Comparison of ENCODE assay signal across 24 cellular contexts in genomic region chr15:58699769-58700168, GRCh38. TPM values are rescaled to one million over a fixed set of nuclear protein-coding genes. Genes with fewer than 3 reads are reported as not detected.
A peak's percentile ranks its signal among the peaks of the same experiment; 100 is the strongest.
DNase-seq lines count a peak whose midpoint lies in the region; ATAC-seq, FAIRE-seq and TF ChIP-seq lines count a peak whose summit lies in the region.
"Had no signal": no experiment of that assay in that cellular context is flagged by ENCODE, and none has a peak within 500 bp of the region (broad histone marks: within the 10 kb centered on the region; RNA-seq: fewer than 3 reads in every experiment).

No MANE protein-coding gene starts in this region.

- peak overlapping the region; percentile 5 for H3K27ac Mint-ChIP-seq in T-helper 17 cell
- peak overlapping the region in 1 of 2 donors; percentile 88 for H3K27ac Mint-ChIP-seq in effector memory CD8-positive, alpha-beta T cell
- H3K27ac Mint-ChIP-seq: neural progenitor cell had no signal

- in situ Hi-C loops in HepG2 (cut with HindIII; ENCODE audit: extremely low pct_ligation_motif_present, low pct_unique_long_range_greater_than_20kb): no loop called here

- H3K27me3 ChIP-seq in HepG2 (ENCODE audit: control insufficient read depth in 1 of 2, insufficient read depth in 2 of 2, low read length in 2 of 2) (no peaks in the 10 kb centered on the region), right lobe of liver (no peaks in the 10 kb centered on the region)
- H3K27me3 ChIP-seq: gastroesophageal sphincter, neural progenitor cell, testis, vagina had no signal

- peaks cover 8% of the 10 kb centered on the region for H3K36me3 Mint-ChIP-seq in T-helper 17 cell (ENCODE audit: low read depth)
- peaks cover 13% of the 10 kb centered on the region for H3K36me3 Mint-ChIP-seq in effector memory CD8-positive, alpha-beta T cell (ENCODE audit: insufficient read depth)

- H3K27me3 Mint-ChIP-seq in T-helper 17 cell: no peaks in the 10 kb centered on the region
- H3K27me3 Mint-ChIP-seq in effector memory CD8-positive, alpha-beta T cell: no peaks in the 10 kb centered on the region

- 97% methylated on average over 2 of the region's 2 CpGs for WGBS in HepG2 (ENCODE audit: low lambda C conversion rate)
- WGBS in right lobe of liver (ENCODE audit: insufficient coverage, low coverage, low lambda C conversion rate, missing lambda C conversion rate): 93% methylated on average over 2 of the region's 2 CpGs

- no peak overlapping the region for H3K9ac ChIP-seq in HepG2 (ENCODE audit: insufficient read depth, low read depth, low read length)
- H3K9ac ChIP-seq: neural progenitor cell, SK-N-SH had no signal

- H3K27ac ChIP-seq in HepG2 (ENCODE audit: extremely low read length, insufficient read depth, low read length) (no peak overlapping the region), right lobe of liver (no peak overlapping the region), coronary artery (no peak overlapping the region)
- H3K27ac ChIP-seq: gastroesophageal sphincter, neural progenitor cell, prostate gland, testis, vagina had no signal

- 0 out of 2 replicates have a peak, but pooled peaks cover 6% of the 10 kb centered on the region for H3K4me1 ChIP-seq in HepG2 (ENCODE audit: insufficient read depth, low read length)
- no peaks in the 10 kb centered on the region for H3K4me1 ChIP-seq in right lobe of liver
- H3K4me1 ChIP-seq: prostate gland, testis, vagina had no signal

- H3K4me3 Mint-ChIP-seq in T-helper 17 cell: no peak overlapping the region
- peak overlapping the region; percentile 19 to 56 for H3K4me3 Mint-ChIP-seq in effector memory CD8-positive, alpha-beta T cell
- H3K4me3 Mint-ChIP-seq: neural progenitor cell had no signal

- ATAC-seq in HepG2 (no peak), right lobe of liver (no peak), T-helper 17 cell (no peak), GM18517 (IDR thresholded peaks at IDR 0.05; ENCODE audit: unreplicated experiment) (no peak)
- ATAC-seq in effector memory CD8-positive, alpha-beta T cell (replicated peaks): no peak
- ATAC-seq: gastroesophageal sphincter, HCT116 had no signal

- no peak overlapping the region for H2AFZ ChIP-seq in HepG2 (ENCODE audit: low read length)
- H2AFZ ChIP-seq: neural progenitor cell had no signal

- H3K36me3 ChIP-seq in HepG2 (replicated peaks in 1 of 2; ENCODE audit: control insufficient read depth in 1 of 2, insufficient read depth in 2 of 2, low read length in 2 of 2) (peaks cover 2 to 10% of the 10 kb centered on the region in 2 experiments; a peak in 2 of 5 replicates), right lobe of liver (peaks cover 0 to 4% (median 0%) of the 10 kb centered on the region in 4 donors)
- H3K36me3 ChIP-seq: prostate gland, vagina had no signal

- intact Hi-C loops in HepG2 (cut with micrococcal nuclease; ENCODE audit: unreplicated experiment) (no loop called here), right lobe of liver (cut with DNase I) (no loop called here)

- TF ChIP-seq EP300 in HepG2 (IDR thresholded peaks at IDR 0.05; ENCODE audit: low read depth in 2 of 2, low read length in 2 of 2) (no peak), HepG2 (CRISPR knock-in tag; IDR thresholded peaks at IDR 0.05; ENCODE audit: borderline replicate concordance) (no peak)

- POLR2A ChIA-PET in HepG2 (lab: Yijun Ruan, JAX): no interaction called here

- BruUV-seq in HepG2 (replicated peaks; lab: Mats Ljungman, UMichigan): no TSS peak

- peaks cover 8% of the 10 kb centered on the region for H3K9me3 ChIP-seq in HepG2 (ENCODE audit: low read length)
- H3K9me3 ChIP-seq in right lobe of liver: no peaks in the 10 kb centered on the region
- H3K9me3 ChIP-seq in T-helper 17 cell (ENCODE audit: control insufficient read depth, low read length, poor library complexity, severe bottlenecking): no peaks in the 10 kb centered on the region
- H3K9me3 ChIP-seq: prostate gland, testis, vagina had no signal

- TF ChIP-seq POLR2A in HepG2 (IDR thresholded peaks at IDR 0.05; ENCODE audit: insufficient read depth in 1 of 2, low read depth in 2 of 2, low read length in 2 of 2): no peak
- TF ChIP-seq POLR2A in right lobe of liver (IDR thresholded peaks at IDR 0.05): no peak

- peaks cover 5 to 14% of the 10 kb centered on the region in 2 donors for H3K9me3 Mint-ChIP-seq in effector memory CD8-positive, alpha-beta T cell

- H3K79me2 ChIP-seq in HepG2 (ENCODE audit: insufficient read depth, low read length): peaks cover 74% of the 10 kb centered on the region

- H3K4me3 ChIP-seq in HepG2 (replicated peaks in 1 of 3; ENCODE audit: insufficient read depth in 1 of 3, low read depth in 2 of 3, low read length in 3 of 3) (no peak overlapping the region), right lobe of liver (no peak overlapping the region), coronary artery (no peak overlapping the region)
- H3K4me3 ChIP-seq: gastroesophageal sphincter, neural progenitor cell, prostate gland, testis, vagina had no signal

- no peak for FAIRE-seq in HepG2 (lab: Jason Lieb, UNC)
- FAIRE-seq: GM12891, islet of Langerhans had no signal

- CTCF ChIA-PET in HepG2 (lab: Yijun Ruan, JAX; ENCODE audit: low intra/inter-chr PET ratio, low total read pairs): no interaction called here

- H4K20me1 ChIP-seq in HepG2 (ENCODE audit: insufficient read depth, low read length): 0 out of 2 replicates have a peak, but pooled peaks cover 10% of the 10 kb centered on the region

- TF ChIP-seq CTCF in HepG2 (CRISPR knock-in tag; IDR thresholded peaks at IDR 0.05) (no peak), right lobe of liver (IDR thresholded peaks at IDR 0.05) (no peak), coronary artery (IDR thresholded peaks at IDR 0.05) (no peak)

- no peak overlapping the region for H3K4me2 ChIP-seq in HepG2 (ENCODE audit: low read depth, low read length)
- H3K4me2 ChIP-seq: neural progenitor cell, SK-N-SH had no signal

- no peak for TF ChIP-seq RAD21 in HepG2 (CRISPR knock-in tag; IDR thresholded peaks at IDR 0.05)

- peaks cover 33% of the 10 kb centered on the region for H3K4me1 Mint-ChIP-seq in T-helper 17 cell
- H3K4me1 Mint-ChIP-seq in effector memory CD8-positive, alpha-beta T cell (ENCODE audit: low read depth in 2 of 2): peaks cover 52 to 82% of the 10 kb centered on the region in 2 donors
- H3K4me1 Mint-ChIP-seq: neural progenitor cell had no signal

- DNase-seq in HepG2 (ENCODE audit: low spot score) (no peak), right lobe of liver (no peak), T-helper 17 cell (no peak), DMS79 treated with DMSO at 0.1 percent for 48 hours (lab: John Stamatoyannopoulos, UW) (no peak), coronary artery (ENCODE audit: low spot score) (no peak)
- no peak for DNase-seq in effector memory CD8-positive, alpha-beta T cell
- DNase-seq: DMS79; effector memory CD4-positive, alpha-beta T cell; hypothalamus; NCI-H146; NCI-H2171; NCI-H524 treated with DMSO at 0.1 percent for 48 hours; RPMI8226; SK-N-SH; T1000; testis had no signal

TF ChIP-seq in HepG2, 621 proteins besides CTCF, POLR2A, EP300 and RAD21 (continues in another document):
- TF ChIP-seq PAXIP1 (CRISPR knock-in tag; conservative IDR thresholded peaks at IDR 0.05) (no peak), NFE2L2 (IDR thresholded peaks at IDR 0.05; ENCODE audit: low read length) (peak; percentile 73), XBP1 (CRISPR knock-in tag; IDR thresholded peaks at IDR 0.05) (no peak)

RNA-seq across cellular contexts. Expression of gene ADAM10, which starts 49.7 kb away (rescaled TPM):
- total RNA-seq in HepG2 (2016; rRNA removed; fragmentation: Illumina TruSeq; extraction: Trizol): 86.8 and 125 TPM in 2 replicates
- total RNA-seq in HepG2 (2016; cell fraction: cytosol; rRNA removed; fragmentation: Illumina TruSeq; extraction: Trizol; ENCODE audit: low read depth): 14.1 and 22.6 TPM in 2 replicates
- total RNA-seq in HepG2 (2016; cell fraction: insoluble cytoplasmic fraction; rRNA removed; fragmentation: Illumina TruSeq; extraction: Trizol): 82.6 and 120 TPM in 2 replicates
- total RNA-seq in HepG2 (2016; cell fraction: membrane; rRNA removed; fragmentation: Illumina TruSeq; extraction: Trizol): 28.6 TPM in 2 replicates
- total RNA-seq in HepG2 (2016; cell fraction: nucleus; rRNA removed; fragmentation: Illumina TruSeq; extraction: Trizol): 136 and 171 TPM in 2 replicates
- polyA plus RNA-seq in HepG2 (2011; rRNA removed): 92.7 and 100 TPM in 2 replicates
- polyA plus RNA-seq in HepG2 (2011; cell fraction: cytosol; rRNA removed): 78.0 and 88.1 TPM in 2 replicates
- 34.5 and 42.9 TPM in 2 replicates for polyA plus RNA-seq in HepG2 (2011; cell fraction: nucleus; rRNA removed)
- 130 and 143 TPM in 2 replicates for polyA plus RNA-seq in HepG2 (2012)
- polyA plus RNA-seq in HepG2 (2016; cell fraction: cytosol; fragmentation: Illumina TruSeq; extraction: Trizol; ENCODE audit: low read depth): 3.0 and 3.6 TPM in 2 replicates
- 52.9 and 53.5 TPM in 2 replicates for polyA plus RNA-seq in HepG2 (2016; cell fraction: insoluble cytoplasmic fraction; fragmentation: Illumina TruSeq; extraction: Trizol; ENCODE audit: low read depth)
- polyA plus RNA-seq in HepG2 (2016; cell fraction: membrane; fragmentation: Illumina TruSeq; extraction: Trizol; ENCODE audit: low read depth): 6.1 and 9.4 TPM in 2 replicates
- polyA plus RNA-seq in HepG2 (2016; cell fraction: nucleus; fragmentation: Illumina TruSeq; extraction: Trizol; ENCODE audit: insufficient read depth, low read depth): 79.1 and 82.6 TPM in 2 replicates
- polyA minus RNA-seq in HepG2 (2011; rRNA and poly(A)+ RNA removed; ENCODE audit: low replicate concordance): 80.0 and 86.9 TPM in 2 replicates
- 155 and 159 TPM in 2 replicates for polyA minus RNA-seq in HepG2 (2011; cell fraction: cytosol; rRNA and poly(A)+ RNA removed)
- 151 and 153 TPM in 2 replicates for polyA minus RNA-seq in HepG2 (2011; cell fraction: nucleus; rRNA and poly(A)+ RNA removed)
- total RNA-seq in right lobe of liver: 10 to 100 TPM; 24.1 to 78.1 (median 43.3) TPM
- 100 to 1,000 TPM; 137 to 142 TPM for total RNA-seq in T-helper 17 cell
